In genomic region chr20:25214416-25214770, GRCh38 we compare ENCODE assay signal across 18 cellular contexts.
"Had no signal": no experiment of that assay in that cellular context is flagged by ENCODE, and none has a peak within 500 bp of the region (broad histone marks: within the 10 kb centered on the region; RNA-seq: fewer than 3 reads in every experiment).

No MANE protein-coding gene starts in this region.

- H3K27ac ChIP-seq: KMS-11 had no signal

- DNase-seq: Kasumi-1, MM.1S, NCI-H1092 treated with DMSO at 0.1 percent for 48 hours, NCI-H1436, NCI-H187, NCI-H2029, NCI-H2081 treated with DMSO at 0.1 percent for 48 hours, NCI-H2171 treated with DMSO at 0.1 percent for 48 hours, NCI-H345, NCI-H446 treated with DMSO at 0.1 percent for 48 hours, NCI-H510A treated with DMSO at 0.1 percent for 48 hours, NCI-H526, RPMI8226, SHP77, SK-N-SH, SW 1271 had no signal

- ATAC-seq: K562 had no signal
